Comparison of ENCODE assay signal across 1 cellular context in genomic region chr11:115527534-115528125, GRCh38.
TF ChIP-seq lines count a peak whose summit lies in the region.

No MANE protein-coding gene starts in this region.

TF ChIP-seq in GM23338, 12 proteins besides CTCF, POLR2A, EP300 and RAD21 (continued from another document):
- no peak for TF ChIP-seq ZNF462 (CRISPR knock-in tag; IDR thresholded peaks at IDR 0.05)
- TF ChIP-seq ETS1 (IDR thresholded peaks at IDR 0.05) = no peak
- TF ChIP-seq CREB1 (CRISPR knock-in tag; IDR thresholded peaks at IDR 0.05; ENCODE audit: low read depth) = no peak
- TF ChIP-seq JUNB (IDR thresholded peaks at IDR 0.05; ENCODE audit: unreplicated experiment) = no peak
- TF ChIP-seq REST (IDR thresholded peaks at IDR 0.05; ENCODE audit: unreplicated experiment) = no peak
TF ChIP-seq in GM23338: peak in this region for 0.
